ENCODE assay signal across 18 cellular contexts in the genomic region with DNA sequence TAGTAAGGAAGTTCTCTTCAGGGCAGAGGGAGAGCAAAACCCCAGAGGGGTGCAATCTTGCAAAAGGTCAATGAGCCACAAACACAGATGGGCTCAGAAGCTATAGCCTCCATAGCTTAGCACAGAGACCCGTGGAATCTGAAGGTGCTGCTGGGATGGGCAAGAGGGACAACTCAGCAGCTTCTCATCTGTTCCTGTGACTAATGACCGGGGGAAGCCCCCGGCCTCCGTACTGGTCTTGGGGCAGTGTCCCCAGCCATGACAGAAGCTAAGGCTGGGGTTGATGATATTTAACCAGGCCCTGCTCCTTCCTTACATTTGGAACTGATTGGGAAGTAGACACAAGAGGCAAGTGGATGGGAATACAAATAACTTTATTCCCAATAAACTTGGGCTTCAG. TPM values are rescaled to one million over a fixed set of nuclear protein-coding genes. Genes with fewer than 3 reads are reported as not detected.
A peak's percentile ranks its signal among the peaks of the same experiment; 100 is the strongest.
DNase-seq lines count a peak whose midpoint lies in the region; ATAC-seq and TF ChIP-seq lines count a peak whose summit lies in the region.
"Had no signal": no experiment of that assay in that cellular context is flagged by ENCODE, and none has a peak within 500 bp of the region (broad histone marks: within the 10 kb centered on the region; RNA-seq: fewer than 3 reads in every experiment).

No MANE protein-coding gene starts in this region.

- TF ChIP-seq POLR2A in ovary (IDR thresholded peaks at IDR 0.05): no peak

- H3K4me3 Mint-ChIP-seq in endodermal cell: no peak overlapping the region
- H3K4me3 Mint-ChIP-seq in osteocyte (ENCODE audit: unreplicated experiment): no peak overlapping the region
- H3K4me3 Mint-ChIP-seq: B cell; CD8-positive, alpha-beta T cell had no signal

- H3K9me3 Mint-ChIP-seq in endodermal cell (peaks cover 4% of the 10 kb centered on the region), osteocyte (ENCODE audit: unreplicated experiment) (no peaks in the 10 kb centered on the region)
- H3K9me3 Mint-ChIP-seq: CD8-positive, alpha-beta T cell had no signal

- TF ChIP-seq CTCF in Panc1 (IDR thresholded peaks at IDR 0.05) (no peak), endodermal cell (conservative IDR thresholded peaks at IDR 0.05) (no peak), osteocyte (IDR thresholded peaks at IDR 0.05) (no peak), ovary (IDR thresholded peaks at IDR 0.05) (no peak)

- TF ChIP-seq EP300 in ovary (IDR thresholded peaks at IDR 0.05): no peak

- CTCF ChIA-PET in Panc1 (lab: Charles Lee): no interaction called here

- H3K27me3 Mint-ChIP-seq in endodermal cell (ENCODE audit: insufficient read depth) (no peaks in the 10 kb centered on the region), osteocyte (ENCODE audit: unreplicated experiment) (no peaks in the 10 kb centered on the region)
- H3K27me3 Mint-ChIP-seq: B cell had no signal

- no peaks in the 10 kb centered on the region for H3K27me3 ChIP-seq in Panc1 (ENCODE audit: control insufficient read depth, insufficient read depth, low read length)
- H3K27me3 ChIP-seq in endodermal cell (ENCODE audit: control insufficient read depth, insufficient read depth, low read length, poor library complexity, severe bottlenecking): no peaks in the 10 kb centered on the region
- no peaks in the 10 kb centered on the region for H3K27me3 ChIP-seq in ovary
- H3K27me3 ChIP-seq: BLaER1 treated with 17β-estradiol and CSF1 and Interleukin-3, amounts not matched to agents 10 nM and 100 nM had no signal

- H3K36me3 ChIP-seq in Panc1 (ENCODE audit: control insufficient read depth, insufficient read depth, low read length) (no peaks in the 10 kb centered on the region), endodermal cell (ENCODE audit: control insufficient read depth, insufficient read depth, low read length) (no peaks in the 10 kb centered on the region), ovary (no peaks in the 10 kb centered on the region)
- H3K36me3 ChIP-seq: BLaER1 treated with 17β-estradiol and CSF1 and Interleukin-3, amounts not matched to agents 10 nM and 100 nM had no signal

- H3K36me3 Mint-ChIP-seq in endodermal cell (ENCODE audit: low read depth): no peaks in the 10 kb centered on the region
- H3K36me3 Mint-ChIP-seq in osteocyte (ENCODE audit: unreplicated experiment): no peaks in the 10 kb centered on the region
- H3K36me3 Mint-ChIP-seq: CD8-positive, alpha-beta T cell had no signal

- POLR2A ChIA-PET in Panc1 (lab: Charles Lee): no interaction called here

- BruUV-seq in Panc1 (replicated peaks; lab: Mats Ljungman, UMichigan): no TSS peak

- no peak overlapping the region for H3K27ac Mint-ChIP-seq in endodermal cell
- no peak overlapping the region for H3K27ac Mint-ChIP-seq in osteocyte (ENCODE audit: unreplicated experiment)
- H3K27ac Mint-ChIP-seq: B cell; CD8-positive, alpha-beta T cell had no signal

- in situ Hi-C loops in Panc1 (cut with HindIII; ENCODE audit: low pct_unique_long_range_greater_than_20kb, low sequenced_read_pairs): no loop called here

- ATAC-seq in Panc1: 0 out of 2 replicates have a peak, but pooled peaks have one; percentile 29
- ATAC-seq: CD8-positive, alpha-beta T cell; GM12878 had no signal

- no peak overlapping the region for H3K9ac ChIP-seq in endodermal cell (ENCODE audit: extremely low read depth, low read length, poor library complexity, severe bottlenecking)
- H3K9ac ChIP-seq: BLaER1 treated with 17β-estradiol and CSF1 and Interleukin-3, amounts not matched to agents 10 nM and 100 nM had no signal

- WGBS in endodermal cell (ENCODE audit: insufficient coverage in 1 of 2, insufficient read length in 1 of 2), 2 experiments: 90 to 92% methylated on average over 1 to 4 of the region's 4 CpGs
- WGBS in ovary, 3 donors: 87 to 94% (median 91%) methylated on average over 4 of the region's 4 CpGs

- H3K27ac ChIP-seq in Panc1 (ENCODE audit: low read length) (no peak overlapping the region), endodermal cell (ENCODE audit: low read depth, low read length) (no peak overlapping the region), ovary (no peak overlapping the region)
- H3K27ac ChIP-seq: BLaER1 treated with 17β-estradiol and CSF1 and Interleukin-3, amounts not matched to agents 10 nM and 100 nM had no signal

- DNase-seq in Panc1 (ENCODE audit: low read depth, low spot score) (no peak), endodermal cell (peak; percentile 13), osteocyte (ENCODE audit: extremely low spot score, unreplicated experiment) (peak; percentile 60), D341Med (ENCODE audit: low spot score) (no peak), ovary (no peak), T-helper 9 cell (no peak)
- peak; percentile 35 for DNase-seq in activated CD8-positive, alpha-beta memory T cell treated with anti-CD3 and anti-CD28 coated beads, Interleukin-2, amount 50 U/mL, for 48 hours
- DNase-seq: Calu3, DMS 273 treated with DMSO at 0.1 percent for 48 hours, DMS53, DND-41, EL, GOT3, H7 had no signal

- H3K4me3 ChIP-seq in Panc1 (ENCODE audit: low read depth in 2 of 2, low read length in 2 of 2) (no peak overlapping the region), endodermal cell (ENCODE audit: low read length) (no peak overlapping the region), ovary (no peak overlapping the region)
- H3K4me3 ChIP-seq: BLaER1 treated with 17β-estradiol and CSF1 and Interleukin-3, amounts not matched to agents 10 nM and 100 nM; GM12878 had no signal

- H3K9me3 ChIP-seq in Panc1 (ENCODE audit: control insufficient read depth, insufficient read depth, low read depth, low read length) (no peaks in the 10 kb centered on the region), endodermal cell (ENCODE audit: control insufficient read depth, low read length) (no peaks in the 10 kb centered on the region), ovary (no peaks in the 10 kb centered on the region)

- H3K4me1 Mint-ChIP-seq in endodermal cell: no peaks in the 10 kb centered on the region
- H3K4me1 Mint-ChIP-seq in osteocyte (ENCODE audit: unreplicated experiment): no peaks in the 10 kb centered on the region
- H3K4me1 Mint-ChIP-seq: B cell had no signal

- H3K4me1 ChIP-seq in Panc1 (ENCODE audit: control insufficient read depth, insufficient read depth, low read length) (no peaks in the 10 kb centered on the region), endodermal cell (ENCODE audit: control insufficient read depth, insufficient read depth, low read length) (no peaks in the 10 kb centered on the region), ovary (ENCODE audit: insufficient read depth) (no peaks in the 10 kb centered on the region)
- H3K4me1 ChIP-seq: BLaER1 treated with 17β-estradiol and CSF1 and Interleukin-3, amounts not matched to agents 10 nM and 100 nM had no signal

- intact Hi-C loops in Panc1 (cut with micrococcal nuclease; ENCODE audit: unreplicated experiment): no loop called here
- intact Hi-C loops in ovary (cut with DNase I): no loop called here

RNA-seq across cellular contexts. Expression of gene EXOC8, which starts 19.1 kb away (rescaled TPM):
- total RNA-seq in Panc1 (2021; ENCODE audit: unreplicated experiment): 14.0 TPM
- polyA plus RNA-seq in Panc1 (2012; ENCODE audit: insufficient read length): 4.3 TPM
- 10 to 100 TPM in 1 of 2 donors, 1 to 10 TPM in 1; 9.9 to 13.1 TPM for total RNA-seq in endodermal cell
- polyA plus RNA-seq in endodermal cell (2013, experiment 1 of 2): 5.6 TPM
- polyA plus RNA-seq in endodermal cell (2013, experiment 2 of 2): 6.0 TPM
- total RNA-seq in osteocyte: 13.4 and 14.8 TPM in 2 replicates
- total RNA-seq in ovary: 10 to 100 TPM; 11.0 to 15.5 (median 14.6) TPM
- polyA plus RNA-seq in ovary: 1 to 10 TPM; 5.2 to 7.6 TPM

RNA-seq across cellular contexts. Expression of gene SPRTN, which starts 19.5 kb away (rescaled TPM):
- 20.0 TPM for total RNA-seq in Panc1 (2021; ENCODE audit: unreplicated experiment)
- 14.0 TPM for polyA plus RNA-seq in Panc1 (2012; ENCODE audit: insufficient read length)
- total RNA-seq in endodermal cell: 10 to 100 TPM; 12.4 to 20.4 TPM
- polyA plus RNA-seq in endodermal cell (2013, experiment 1 of 2): 11.3 TPM
- polyA plus RNA-seq in endodermal cell (2013, experiment 2 of 2): 11.5 TPM
- total RNA-seq in osteocyte: 13.5 and 14.7 TPM in 2 replicates
- 10 to 100 TPM in 1 of 7 donors, 1 to 10 TPM in 6; 7.3 to 11.7 (median 8.7) TPM for total RNA-seq in ovary
- polyA plus RNA-seq in ovary: 1 to 10 TPM; 3.9 to 4.8 TPM

Comparison
In these comparisons a context has a peak if more than half of its experiments do, and no peak if none do; other contexts are left out.
1. DNase-seq: peak in activated CD8-positive, alpha-beta memory T cell treated with anti-CD3 and anti-CD28 coated beads, Interleukin-2, amount 50 U/mL, for 48 hours (single experiment), endodermal cell (single experiment) and osteocyte (single experiment); none in Panc1 (single experiment), D341Med (single experiment), ovary (0 of 5) and T-helper 9 cell (single experiment).